ENCODE assay signal across 9 cellular contexts in genomic region chr13:78806457-78806856, GRCh38.
DNase-seq lines count a peak whose midpoint lies in the region; ATAC-seq and TF ChIP-seq lines count a peak whose summit lies in the region.
"Had no signal": no experiment of that assay in that cellular context is flagged by ENCODE, and none has a peak within 500 bp of the region (broad histone marks: within the 10 kb centered on the region; RNA-seq: fewer than 3 reads in every experiment).

No MANE protein-coding gene starts in this region.

- POLR2A ChIA-PET in naive thymus-derived CD4-positive, alpha-beta T cell (lab: Charles Lee), result no interaction called here

- peaks cover 0 to 2% (median 0%) of the 10 kb centered on the region in 11 donors for H3K9me3 Mint-ChIP-seq in naive thymus-derived CD4-positive, alpha-beta T cell

- TF ChIP-seq CTCF in DND-41 (IDR thresholded peaks at IDR 0.05; ENCODE audit: borderline replicate concordance, extremely low read depth, low read length, poor library complexity, severe bottlenecking) (peak; percentile 56), fibroblast of mammary gland (conservative IDR thresholded peaks at IDR 0.05; ENCODE audit: control insufficient read depth, insufficient read depth, low read depth, low read length) (peak; percentile 33), stomach (IDR thresholded peaks at IDR 0.05) (no peak)

- no peak overlapping the region for H3K4me3 ChIP-seq in DND-41 (ENCODE audit: low read depth in 1 of 2, low read length in 2 of 2)
- no peak overlapping the region for H3K4me3 ChIP-seq in Karpas-422 (ENCODE audit: low read length)
- H3K4me3 ChIP-seq in fibroblast of mammary gland (ENCODE audit: control insufficient read depth, low read depth, low read length), result no peak overlapping the region
- no peak overlapping the region for H3K4me3 ChIP-seq in naive thymus-derived CD4-positive, alpha-beta T cell (ENCODE audit: low read length)
- no peak overlapping the region for H3K4me3 ChIP-seq in stomach
- H3K4me3 ChIP-seq: esophagus muscularis mucosa had no signal

- ATAC-seq in DND-41 (ENCODE audit: insufficient read depth, low read depth) (peak; percentile 60; the same call in 1 of the 3 replicates), GM21526 (IDR thresholded peaks at IDR 0.05; ENCODE audit: low FRiP score, unreplicated experiment) (peak; percentile 68)
- ATAC-seq in naive thymus-derived CD4-positive, alpha-beta T cell, result no peak

- H3K9me2 ChIP-seq in Karpas-422 (replicated peaks; ENCODE audit: insufficient read depth, low read length), result no peaks in the 10 kb centered on the region

- H3K4me2 ChIP-seq in DND-41 (ENCODE audit: insufficient read depth, low read length) (no peak overlapping the region), Karpas-422 (ENCODE audit: low read depth, low read length, poor library complexity, severe bottlenecking) (no peak overlapping the region)

- H3K27me3 ChIP-seq in DND-41 (ENCODE audit: insufficient read depth, low read length, poor library complexity) (no peaks in the 10 kb centered on the region), Karpas-422 (ENCODE audit: low read length) (no peaks in the 10 kb centered on the region), stomach (no peaks in the 10 kb centered on the region)
- H3K27me3 ChIP-seq in naive thymus-derived CD4-positive, alpha-beta T cell (ENCODE audit: control insufficient read depth in 2 of 2, insufficient read depth in 2 of 2, low read length in 2 of 2), result no peaks in the 10 kb centered on the region
- H3K27me3 ChIP-seq: esophagus muscularis mucosa had no signal

- no peak overlapping the region for H2AFZ ChIP-seq in DND-41 (ENCODE audit: low read depth, low read length)
- no peak overlapping the region for H2AFZ ChIP-seq in Karpas-422 (ENCODE audit: low read length)

- H3K9me3 ChIP-seq in DND-41 (ENCODE audit: insufficient read depth, low read length, severe bottlenecking) (no peaks in the 10 kb centered on the region), Karpas-422 (ENCODE audit: low read length) (no peaks in the 10 kb centered on the region), stomach (no peaks in the 10 kb centered on the region)
- H3K9me3 ChIP-seq in naive thymus-derived CD4-positive, alpha-beta T cell (ENCODE audit: control insufficient read depth in 2 of 3, low read length in 3 of 3), result no peaks in the 10 kb centered on the region
- H3K9me3 ChIP-seq: esophagus muscularis mucosa had no signal

- TF ChIP-seq EP300 in stomach (IDR thresholded peaks at IDR 0.05), result no peak

- no peaks in the 10 kb centered on the region for H3K79me2 ChIP-seq in DND-41 (ENCODE audit: insufficient read depth, low read length)
- H3K79me2 ChIP-seq in Karpas-422 (ENCODE audit: low read length), result no peaks in the 10 kb centered on the region

- DNase-seq in DND-41, result peak; percentile 8
- DNase-seq in Karpas-422, result peak; percentile 43
- no peak for DNase-seq in fibroblast of mammary gland (ENCODE audit: low read depth)
- no peak for DNase-seq in activated naive CD4-positive, alpha-beta T cell treated with Interleukin-2 at 50 U/mL for 16 hours
- DNase-seq in naive thymus-derived CD4-positive, alpha-beta T cell, result no peak
- DNase-seq in NCI-H1048 (lab: John Stamatoyannopoulos, UW), result no peak
- DNase-seq in stomach, result no peak

- H4K20me1 ChIP-seq in DND-41 (ENCODE audit: insufficient read depth, low read length), result no peaks in the 10 kb centered on the region
- H4K20me1 ChIP-seq in Karpas-422 (ENCODE audit: insufficient read depth, low read depth, low read length), result no peaks in the 10 kb centered on the region

- TF ChIP-seq POLR2A in stomach (IDR thresholded peaks at IDR 0.05), result no peak

- H3K36me3 ChIP-seq in DND-41 (ENCODE audit: insufficient read depth, low read length) (no peaks in the 10 kb centered on the region), Karpas-422 (ENCODE audit: insufficient read depth, low read length) (no peaks in the 10 kb centered on the region), stomach (no peaks in the 10 kb centered on the region)
- no peaks in the 10 kb centered on the region for H3K36me3 ChIP-seq in naive thymus-derived CD4-positive, alpha-beta T cell (ENCODE audit: control insufficient read depth in 2 of 3, insufficient read depth in 3 of 3, low read length in 3 of 3)
- H3K36me3 ChIP-seq: esophagus muscularis mucosa had no signal

- peaks cover 0 to 26% (median 10%) of the 10 kb centered on the region in 5 donors for H3K27me3 Mint-ChIP-seq in naive thymus-derived CD4-positive, alpha-beta T cell

- H3K9ac ChIP-seq in DND-41 (ENCODE audit: low read depth, low read length) (no peak overlapping the region), Karpas-422 (ENCODE audit: low read length) (no peak overlapping the region)

- H3K36me3 Mint-ChIP-seq in naive thymus-derived CD4-positive, alpha-beta T cell, result no peaks in the 10 kb centered on the region

- H3K4me1 Mint-ChIP-seq in naive thymus-derived CD4-positive, alpha-beta T cell, result no peaks in the 10 kb centered on the region

- H3K4me3 Mint-ChIP-seq in naive thymus-derived CD4-positive, alpha-beta T cell, result no peak overlapping the region

- H3K4me1 ChIP-seq in DND-41 (ENCODE audit: insufficient read depth, low read length) (no peaks in the 10 kb centered on the region), Karpas-422 (ENCODE audit: low read length) (no peaks in the 10 kb centered on the region), stomach (no peaks in the 10 kb centered on the region)
- no peaks in the 10 kb centered on the region for H3K4me1 ChIP-seq in naive thymus-derived CD4-positive, alpha-beta T cell (ENCODE audit: control insufficient read depth in 2 of 2, insufficient read depth in 2 of 2, low read length in 2 of 2)
- H3K4me1 ChIP-seq: esophagus muscularis mucosa had no signal

- intact Hi-C loops in naive thymus-derived CD4-positive, alpha-beta T cell (cut with micrococcal nuclease), result no loop called here
- intact Hi-C loops in stomach (cut with DNase I; ENCODE audit: low total_unique reads), result no loop called here

- CTCF ChIA-PET in naive thymus-derived CD4-positive, alpha-beta T cell (lab: Charles Lee), result no interaction called here

- H3K27ac ChIP-seq in DND-41 (ENCODE audit: low read length), result no peak overlapping the region
- H3K27ac ChIP-seq in Karpas-422 (ENCODE audit: low read length), result no peak overlapping the region
- no peak overlapping the region for H3K27ac ChIP-seq in naive thymus-derived CD4-positive, alpha-beta T cell (ENCODE audit: low read depth, low read length)
- no peak overlapping the region for H3K27ac ChIP-seq in stomach
- H3K27ac ChIP-seq: esophagus muscularis mucosa had no signal

- WGBS in stomach, 5 donors, result 47 to 63% (median 57%) methylated on average over 4 of the region's 4 CpGs

- no peak overlapping the region for H3K27ac Mint-ChIP-seq in naive thymus-derived CD4-positive, alpha-beta T cell

Comparison
In these comparisons a context has a peak if more than half of its experiments do, and no peak if none do; other contexts are left out.
1. DNase-seq: peak in DND-41 (single experiment) and Karpas-422 (single experiment); none in fibroblast of mammary gland (single experiment), activated naive CD4-positive, alpha-beta T cell treated with Interleukin-2 at 50 U/mL for 16 hours (single experiment), naive thymus-derived CD4-positive, alpha-beta T cell (0 of 9), NCI-H1048 (single experiment) and stomach (single experiment).
2. CTCF ChIP-seq: peak in DND-41 (single experiment) and fibroblast of mammary gland (single experiment); none in stomach (0 of 7).